ENCODE assay signal across 14 cellular contexts in genomic region chr1:178938281-178938958, GRCh38.
DNase-seq lines count a peak whose midpoint lies in the region; ATAC-seq lines count a peak whose summit lies in the region.
"Had no signal": no experiment of that assay in that cellular context is flagged by ENCODE, and none has a peak within 500 bp of the region (broad histone marks: within the 10 kb centered on the region; RNA-seq: fewer than 3 reads in every experiment).

No MANE protein-coding gene starts in this region.

- peak overlapping the region; percentile 69 for H3K9ac ChIP-seq in adipocyte (ENCODE audit: low read length)

- no peak overlapping the region for H3K4me3 Mint-ChIP-seq in effector memory CD8-positive, alpha-beta T cell
- H3K4me3 Mint-ChIP-seq: activated naive CD8-positive, alpha-beta T cell treated with anti-CD3 and anti-CD28 coated beads for 36 hours; T-helper 1 cell treated with Interleukin-12 subunit alpha and Interleukin-12 subunit beta and Interleukin-4 antibody, amounts not matched to agents 30 μg/mL and 1 μg/mL, for 36 hours had no signal

- H3K27ac ChIP-seq in esophagus (ENCODE audit: low read depth in 2 of 2, low read length in 1 of 2), result peak overlapping the region; percentile 73 to 91
- peak overlapping the region; percentile 90 for H3K27ac ChIP-seq in muscle layer of duodenum (ENCODE audit: low read length)
- peak overlapping the region in 17 of 21 experiments; percentile 14 to 88 (median 55) for H3K27ac ChIP-seq in skin epidermis

- ATAC-seq in effector memory CD8-positive, alpha-beta T cell (replicated peaks), result no peak
- ATAC-seq: Panc1 had no signal

- no peak overlapping the region for H3K27ac Mint-ChIP-seq in effector memory CD8-positive, alpha-beta T cell
- H3K27ac Mint-ChIP-seq: activated naive CD8-positive, alpha-beta T cell treated with anti-CD3 and anti-CD28 coated beads for 36 hours; T-helper 1 cell treated with Interleukin-12 subunit alpha and Interleukin-12 subunit beta and Interleukin-4 antibody, amounts not matched to agents 30 μg/mL and 1 μg/mL, for 36 hours had no signal

- H3K9me3 Mint-ChIP-seq in effector memory CD8-positive, alpha-beta T cell, result no peaks in the 10 kb centered on the region
- H3K9me3 Mint-ChIP-seq: activated naive CD8-positive, alpha-beta T cell treated with anti-CD3 and anti-CD28 coated beads for 36 hours; T-helper 1 cell treated with Interleukin-12 subunit alpha and Interleukin-12 subunit beta and Interleukin-4 antibody, amounts not matched to agents 30 μg/mL and 1 μg/mL, for 36 hours had no signal

- H3K36me3 Mint-ChIP-seq in effector memory CD8-positive, alpha-beta T cell (ENCODE audit: insufficient read depth), result no peaks in the 10 kb centered on the region
- H3K36me3 Mint-ChIP-seq: activated naive CD8-positive, alpha-beta T cell treated with anti-CD3 and anti-CD28 coated beads for 36 hours had no signal

- peak overlapping the region; percentile 67 for H3K4me3 ChIP-seq in adipocyte (ENCODE audit: low read length)
- no peak overlapping the region for H3K4me3 ChIP-seq in esophagus (ENCODE audit: low read depth in 1 of 2, low read length in 2 of 2)
- H3K4me3 ChIP-seq in muscle layer of duodenum (ENCODE audit: low read depth in 1 of 2, low read length in 2 of 2), result peak overlapping the region in 1 of 2 donors; percentile 27
- no peak overlapping the region for H3K4me3 ChIP-seq in skin epidermis
- H3K4me3 ChIP-seq: spleen had no signal

- no peaks in the 10 kb centered on the region for H3K4me1 Mint-ChIP-seq in effector memory CD8-positive, alpha-beta T cell (ENCODE audit: low read depth in 2 of 2)

- H3K36me3 ChIP-seq in adipocyte (ENCODE audit: control insufficient read depth, insufficient read depth, low read length, severe bottlenecking) (no peaks in the 10 kb centered on the region), esophagus (ENCODE audit: control insufficient read depth in 2 of 2, insufficient read depth in 2 of 2, low read length in 1 of 2) (no peaks in the 10 kb centered on the region), muscle layer of duodenum (ENCODE audit: control insufficient read depth in 1 of 2, insufficient read depth in 2 of 2, low read length in 2 of 2) (no peaks in the 10 kb centered on the region)
- H3K36me3 ChIP-seq: spleen had no signal

- WGBS in esophagus, 2 donors, result 54 to 59% methylated on average over 8 of the region's 8 CpGs

- H3K27me3 ChIP-seq in adipocyte (replicated peaks; ENCODE audit: control insufficient read depth, insufficient read depth, low read length) (no peaks in the 10 kb centered on the region), esophagus (ENCODE audit: control insufficient read depth in 1 of 2, insufficient read depth in 2 of 2, low read length in 2 of 2) (no peaks in the 10 kb centered on the region), muscle layer of duodenum (ENCODE audit: low read depth, low read length) (no peaks in the 10 kb centered on the region)

- no peaks in the 10 kb centered on the region for H3K9me3 ChIP-seq in adipocyte (ENCODE audit: control insufficient read depth, low read length)
- H3K9me3 ChIP-seq in esophagus (ENCODE audit: control insufficient read depth in 2 of 2, insufficient read depth in 1 of 2, low read depth in 1 of 2, low read length in 1 of 2), result no peaks in the 10 kb centered on the region
- H3K9me3 ChIP-seq in muscle layer of duodenum (ENCODE audit: control insufficient read depth in 1 of 2, low read length in 2 of 2), result no peaks in the 10 kb centered on the region
- H3K9me3 ChIP-seq: spleen had no signal

- H3K27me3 Mint-ChIP-seq in effector memory CD8-positive, alpha-beta T cell, result peaks cover 12 to 31% of the 10 kb centered on the region in 2 donors

- H3K4me1 ChIP-seq in adipocyte (ENCODE audit: control insufficient read depth, insufficient read depth, low read length) (peaks cover 57% of the 10 kb centered on the region), esophagus (ENCODE audit: control insufficient read depth in 2 of 2, insufficient read depth in 2 of 2, low read length in 1 of 2) (peaks cover 0 to 9% of the 10 kb centered on the region in 2 donors), muscle layer of duodenum (ENCODE audit: control insufficient read depth in 1 of 2, insufficient read depth in 2 of 2, low read length in 2 of 2) (peaks cover 22 to 59% of the 10 kb centered on the region in 2 donors)

- DNase-seq in adipocyte (ENCODE audit: low read depth) (no peak), NCI-H2196 treated with DMSO at 0.1 percent for 48 hours (lab: John Stamatoyannopoulos, UW; ENCODE audit: unreplicated experiment) (no peak), A172 (ENCODE audit: low spot score) (no peak), T1000 (lab: John Stamatoyannopoulos, UW) (no peak)
- DNase-seq in effector memory CD8-positive, alpha-beta T cell, result no peak
- DNase-seq: activated CD4-positive, alpha-beta T cell treated with anti-CD3 and anti-CD28 coated beads for 1 hour; activated naive CD8-positive, alpha-beta T cell treated with anti-CD3 and anti-CD28 coated beads for 36 hours; NCI-H1694 had no signal
